Comparison of ENCODE assay signal across 8 cellular contexts in the genomic region with DNA sequence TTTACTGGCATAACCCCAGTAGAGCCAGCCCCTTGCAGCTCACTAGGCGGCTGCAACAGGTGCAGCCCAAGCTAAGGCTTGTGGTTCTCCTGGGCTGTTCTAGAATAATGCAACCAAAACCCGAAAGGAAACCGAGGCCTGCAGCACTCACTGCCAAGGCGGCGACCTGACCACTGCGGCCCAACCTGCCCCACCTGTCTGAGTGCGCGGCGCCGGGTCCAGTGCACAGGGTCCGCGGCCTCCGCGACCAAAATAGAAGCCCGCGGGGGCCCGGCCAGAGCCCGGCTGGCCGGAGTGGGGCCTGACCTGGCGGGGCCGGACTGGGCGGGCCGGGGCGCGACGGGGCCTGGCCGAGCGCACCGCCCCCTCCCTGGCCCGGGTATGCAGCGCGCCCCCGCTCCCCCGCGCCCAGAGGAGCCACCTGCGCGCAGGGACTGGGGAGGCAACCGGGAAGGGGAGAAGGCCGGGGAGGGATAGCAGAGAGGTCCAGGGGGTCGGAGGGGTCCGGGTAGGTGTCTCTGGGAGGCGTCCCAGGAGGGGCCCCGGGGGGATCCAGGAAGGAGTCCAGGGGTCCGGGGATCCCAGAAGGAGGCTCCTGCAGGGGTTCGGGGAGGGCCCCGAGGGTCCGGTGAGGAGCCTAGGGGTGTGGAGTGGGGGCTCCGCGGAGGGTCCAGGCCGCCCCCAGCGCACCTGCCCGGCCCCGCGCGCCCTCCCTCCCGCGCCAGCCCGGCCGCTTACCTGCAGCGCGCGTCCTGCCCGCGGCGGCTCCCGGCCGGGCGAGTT. TPM values are rescaled to one million over a fixed set of nuclear protein-coding genes. Genes with fewer than 3 reads are reported as not detected.
DNase-seq lines count a peak whose midpoint lies in the region; ATAC-seq and TF ChIP-seq lines count a peak whose summit lies in the region.

No MANE protein-coding gene starts in this region.

- H3K27me3 Mint-ChIP-seq in Calu3 (ENCODE audit: unreplicated experiment), result peaks cover 20% of the 10 kb centered on the region

- intact Hi-C loops in Calu3 (cut with micrococcal nuclease; ENCODE audit: unreplicated experiment), result no loop called here
- intact Hi-C loops in Panc1 (cut with micrococcal nuclease; ENCODE audit: unreplicated experiment), result no loop called here

- H3K4me1 ChIP-seq in Panc1 (ENCODE audit: control insufficient read depth, insufficient read depth, low read length) (no peaks in the 10 kb centered on the region), ectodermal cell (ENCODE audit: control insufficient read depth, insufficient read depth, low read length) (peaks cover 31% of the 10 kb centered on the region), mucosa of rectum (ENCODE audit: control insufficient read depth in 2 of 2, insufficient read depth in 2 of 2, low read length in 2 of 2) (peaks cover 10 to 33% of the 10 kb centered on the region in 2 donors)

- ATAC-seq in GM21528 (IDR thresholded peaks at IDR 0.05; ENCODE audit: low FRiP score, unreplicated experiment), result peak; percentile 36
- peak; percentile 55; the same call in 1 of the 2 replicates for ATAC-seq in Panc1

- in situ Hi-C loops in Panc1 (cut with HindIII; ENCODE audit: low pct_unique_long_range_greater_than_20kb, low sequenced_read_pairs), result no loop called here

- TF ChIP-seq CTCF in Calu3 (IDR thresholded peaks at IDR 0.05; ENCODE audit: unreplicated experiment), result no peak
- no peak for TF ChIP-seq CTCF in Panc1 (IDR thresholded peaks at IDR 0.05)

- peaks cover 4% of the 10 kb centered on the region; the same call in 1 of the 2 replicates for H3K36me3 ChIP-seq in Panc1 (ENCODE audit: control insufficient read depth, insufficient read depth, low read length)
- no peaks in the 10 kb centered on the region for H3K36me3 ChIP-seq in ectodermal cell (ENCODE audit: control insufficient read depth, insufficient read depth, low read length)
- H3K36me3 ChIP-seq in mucosa of rectum (ENCODE audit: control insufficient read depth in 2 of 2, insufficient read depth in 2 of 2, low read length in 2 of 2), result no peaks in the 10 kb centered on the region

- no peaks in the 10 kb centered on the region for H3K9me3 Mint-ChIP-seq in Calu3 (ENCODE audit: low read depth, unreplicated experiment)

- BruUV-seq in Calu3 (replicated peaks; lab: Mats Ljungman, UMichigan) (no TSS peak), Panc1 (replicated peaks; lab: Mats Ljungman, UMichigan) (no TSS peak)

- CTCF ChIA-PET in Calu3 (lab: Charles Lee) (no interaction called here), Panc1 (lab: Charles Lee) (no interaction called here)

- H3K27me3 ChIP-seq in Panc1 (ENCODE audit: control insufficient read depth, insufficient read depth, low read length) (no peaks in the 10 kb centered on the region), ectodermal cell (ENCODE audit: control insufficient read depth, insufficient read depth, low read length, poor library complexity, severe bottlenecking) (no peaks in the 10 kb centered on the region), mucosa of rectum (ENCODE audit: control insufficient read depth in 2 of 2, insufficient read depth in 2 of 2, low read length in 2 of 2) (no peaks in the 10 kb centered on the region)

- no peaks in the 10 kb centered on the region for H3K9me3 ChIP-seq in Panc1 (ENCODE audit: control insufficient read depth, insufficient read depth, low read depth, low read length)
- H3K9me3 ChIP-seq in ectodermal cell (ENCODE audit: control insufficient read depth, low read length), result no peaks in the 10 kb centered on the region
- H3K9me3 ChIP-seq in mucosa of rectum (ENCODE audit: control insufficient read depth in 2 of 2, low read length in 2 of 2), result no peaks in the 10 kb centered on the region

- H3K9ac ChIP-seq in mucosa of rectum (ENCODE audit: low read depth in 1 of 2, low read length in 2 of 2), result peak overlapping the region; percentile 72

- DNase-seq in Calu3, result peak; percentile 13
- no peak for DNase-seq in Panc1 (ENCODE audit: low read depth, low spot score)
- no peak for DNase-seq in NCI-H1092 (lab: John Stamatoyannopoulos, UW)
- DNase-seq in SKM-1 (lab: John Stamatoyannopoulos, UW; ENCODE audit: unreplicated experiment), result no peak
- DNase-seq in LoVo (ENCODE audit: low spot score), result no peak

- H3K4me3 ChIP-seq in Panc1 (ENCODE audit: low read depth in 2 of 2, low read length in 2 of 2), result peak overlapping the region; percentile 37 to 47; a peak in 3 of 4 replicates
- peak overlapping the region; percentile 57 for H3K4me3 ChIP-seq in ectodermal cell (ENCODE audit: insufficient read depth, low read depth, low read length)
- H3K4me3 ChIP-seq in mucosa of rectum (ENCODE audit: low read length in 2 of 2), result peak overlapping the region; percentile 69 to 80

- no peak overlapping the region for H3K27ac Mint-ChIP-seq in Calu3 (ENCODE audit: unreplicated experiment)

- POLR2A ChIA-PET in Panc1 (lab: Charles Lee), result no interaction called here

- no peaks in the 10 kb centered on the region for H3K4me1 Mint-ChIP-seq in Calu3 (ENCODE audit: low read depth, unreplicated experiment)

- H3K36me3 Mint-ChIP-seq in Calu3 (ENCODE audit: insufficient read depth, unreplicated experiment), result peaks cover 17% of the 10 kb centered on the region

- H3K4me3 Mint-ChIP-seq in Calu3 (ENCODE audit: low read depth, unreplicated experiment), result peak overlapping the region; percentile 74

- no peak overlapping the region for H3K27ac ChIP-seq in Panc1 (ENCODE audit: low read length)
- no peak overlapping the region for H3K27ac ChIP-seq in ectodermal cell (ENCODE audit: insufficient read depth, low read depth, low read length, poor library complexity, severe bottlenecking)
- peak overlapping the region; percentile 38 to 78 for H3K27ac ChIP-seq in mucosa of rectum (ENCODE audit: low read depth in 2 of 2, low read length in 2 of 2)

- 1 to 2% methylated on average over 68 of the region's 68 CpGs for WGBS in ectodermal cell, 2 experiments

RNA-seq across cellular contexts. Expression of a gene that starts 0.5 kb away (rescaled TPM):
- total RNA-seq in Calu3 (2022), result 23.3 and 24.3 TPM in 2 replicates
- 6.5 TPM for total RNA-seq in Panc1 (2021; ENCODE audit: unreplicated experiment)
- 6.7 TPM for polyA plus RNA-seq in Panc1 (2012; ENCODE audit: insufficient read length)
- polyA plus RNA-seq in ectodermal cell (2013, experiment 1 of 4), result 39.3 TPM
- 40.8 TPM for polyA plus RNA-seq in ectodermal cell (2013, experiment 2 of 4)
- polyA plus RNA-seq in ectodermal cell (2013, experiment 3 of 4), result 22.7 TPM
- polyA plus RNA-seq in ectodermal cell (2013, experiment 4 of 4), result 26.0 TPM

Comparison
In these comparisons a context has a peak if more than half of its experiments do, and no peak if none do; other contexts are left out.
1. H3K27ac ChIP-seq: peak in mucosa of rectum (2 of 2); none in Panc1 (single experiment) and ectodermal cell (single experiment).
2. Peak in every context shown above with its lines, with median percentiles within 50 percentile points of each other: H3K4me3 ChIP-seq.